ENCODE assay signal across 16 cellular contexts in genomic region chr1:121587230-121587569, GRCh38.
DNase-seq lines count a peak whose midpoint lies in the region; ATAC-seq and TF ChIP-seq lines count a peak whose summit lies in the region.
"Had no signal": no experiment of that assay in that cellular context is flagged by ENCODE, and none has a peak within 500 bp of the region (broad histone marks: within the 10 kb centered on the region; RNA-seq: fewer than 3 reads in every experiment).

No MANE protein-coding gene starts in this region.

- H2AFZ ChIP-seq in mammary epithelial cell (ENCODE audit: low read depth, low read length) (peak overlapping the region; percentile 9), mesenchymal stem cell (ENCODE audit: low read depth, low read length) (no peak overlapping the region)
- H2AFZ ChIP-seq: GM23248 had no signal

- DNase-seq in mammary epithelial cell: no peak
- DNase-seq in breast epithelium (ENCODE audit: low spot score in 2 of 2): no peak
- no peak for DNase-seq in WTC11 (ENCODE audit: low spot score)
- no peak for DNase-seq in mesenchymal stem cell
- no peak for DNase-seq in colonic mucosa
- no peak for DNase-seq in medulla oblongata (ENCODE audit: extremely low spot score)
- no peak for DNase-seq in activated CD8-positive, alpha-beta memory T cell treated with anti-CD3 and anti-CD28 coated beads, Interleukin-2, amount 10 ng/mL, durations not matched to agents 7 days and 5 days
- DNase-seq: 8988T, DMS79 treated with DMSO at 0.1 percent for 48 hours, NCI-H1417 treated with DMSO at 0.1 percent for 48 hours, NCI-H1930, NCI-H526 treated with DMSO at 0.1 percent for 48 hours had no signal

- H3K27ac ChIP-seq in mammary epithelial cell (ENCODE audit: insufficient read depth, low read depth, low read length) (no peak overlapping the region), breast epithelium (no peak overlapping the region), mesenchymal stem cell (ENCODE audit: low read length, poor library complexity, severe bottlenecking) (no peak overlapping the region), colonic mucosa (no peak overlapping the region)
- H3K27ac ChIP-seq: GM23248 had no signal

- H2BK15ac ChIP-seq in mesenchymal stem cell (ENCODE audit: low read depth, poor library complexity, severe bottlenecking): no peak overlapping the region

- ATAC-seq in WTC11 (peak; percentile 41), GM21447 (IDR thresholded peaks at IDR 0.05; ENCODE audit: unreplicated experiment) (no peak)
- ATAC-seq in activated CD8-positive, alpha-beta memory T cell treated with anti-CD3 and anti-CD28 coated beads, Interleukin-2, amount 10 ng/mL, durations not matched to agents 7 days and 5 days: no peak

- no peaks in the 10 kb centered on the region for H3K9me3 ChIP-seq in mammary epithelial cell (replicated peaks; ENCODE audit: insufficient read depth, low read length)
- peaks cover 0 to 10% of the 10 kb centered on the region in 2 donors for H3K9me3 ChIP-seq in breast epithelium
- H3K9me3 ChIP-seq in mesenchymal stem cell (ENCODE audit: control insufficient read depth, low read length): no peaks in the 10 kb centered on the region
- no peaks in the 10 kb centered on the region for H3K9me3 ChIP-seq in colonic mucosa

- no peak overlapping the region for H3K18ac ChIP-seq in mesenchymal stem cell (ENCODE audit: low read depth in 1 of 2, low read length in 2 of 2)

- intact Hi-C loops in mammary epithelial cell (cut with micrococcal nuclease): no loop called here
- intact Hi-C loops in breast epithelium (cut with DNase I; ENCODE audit: low total_unique reads): no loop called here
- intact Hi-C loops in colonic mucosa (cut with DNase I): no loop called here

- no peaks in the 10 kb centered on the region for H3K79me1 ChIP-seq in mesenchymal stem cell (replicated peaks; ENCODE audit: low read length, poor library complexity, severe bottlenecking)

- dilution Hi-C loops in mammary epithelial cell (cut with HindIII; ENCODE audit: low sequenced_read_pairs): no loop called here

- no peak overlapping the region for H4K91ac ChIP-seq in mesenchymal stem cell (ENCODE audit: low read length)

- H3K9me3 Mint-ChIP-seq in WTC11: peaks cover 35% of the 10 kb centered on the region
- H3K9me3 Mint-ChIP-seq in activated CD8-positive, alpha-beta memory T cell treated with anti-CD3 and anti-CD28 coated beads, Interleukin-2, amount 10 ng/mL, durations not matched to agents 7 days and 5 days (ENCODE audit: low read depth): peaks cover 4% of the 10 kb centered on the region

- in situ Hi-C loops in mammary epithelial cell (cut with MboI; ENCODE audit: low sequenced_read_pairs in 2 of 2): no loop called here

- H3K27me3 ChIP-seq in mammary epithelial cell (ENCODE audit: insufficient read depth, low read length) (no peaks in the 10 kb centered on the region), breast epithelium (no peaks in the 10 kb centered on the region), mesenchymal stem cell (ENCODE audit: control insufficient read depth in 1 of 2, insufficient read depth in 1 of 2, low read length in 2 of 2) (no peaks in the 10 kb centered on the region), colonic mucosa (no peaks in the 10 kb centered on the region)

- POLR2A ChIA-PET in WTC11 (lab: Charles Lee): interaction anchor here (1.3 kb wide), 1 partner anchor 68 kb away, joined by 7 read pairs; no protein-coding TSS in a partner anchor

- no peak overlapping the region for H3K23ac ChIP-seq in mesenchymal stem cell (ENCODE audit: low read length in 2 of 2)

- TF ChIP-seq CTCF in mammary epithelial cell (conservative IDR thresholded peaks at IDR 0.05 in 1 of 2, IDR thresholded peaks at IDR 0.05 in 1 of 2; ENCODE audit: extremely low read depth in 1 of 2, insufficient read depth in 1 of 2, low read depth in 1 of 2, low read length in 2 of 2): no peak
- TF ChIP-seq CTCF in breast epithelium (IDR thresholded peaks at IDR 0.05): no peak
- TF ChIP-seq CTCF in WTC11 (IDR thresholded peaks at IDR 0.05): no peak
- no peak for TF ChIP-seq CTCF in colonic mucosa (IDR thresholded peaks at IDR 0.05)

- no peaks in the 10 kb centered on the region for H3K36me3 ChIP-seq in mammary epithelial cell (ENCODE audit: insufficient read depth, low read length)
- H3K36me3 ChIP-seq in breast epithelium: no peaks in the 10 kb centered on the region
- no peaks in the 10 kb centered on the region for H3K36me3 ChIP-seq in mesenchymal stem cell (ENCODE audit: control insufficient read depth in 1 of 2, insufficient read depth in 2 of 2, low read depth in 1 of 2, low read length in 2 of 2)
- H3K36me3 ChIP-seq in colonic mucosa: no peaks in the 10 kb centered on the region

- H3K4me3 Mint-ChIP-seq in WTC11: no peak overlapping the region
- H3K4me3 Mint-ChIP-seq in activated CD8-positive, alpha-beta memory T cell treated with anti-CD3 and anti-CD28 coated beads, Interleukin-2, amount 10 ng/mL, durations not matched to agents 7 days and 5 days: no peak overlapping the region
- H3K4me3 Mint-ChIP-seq: IgD-negative memory B cell had no signal

- no peak for TF ChIP-seq POLR2A in breast epithelium (IDR thresholded peaks at IDR 0.05)

- no peak overlapping the region for H3K27ac Mint-ChIP-seq in WTC11
- H3K27ac Mint-ChIP-seq in activated CD8-positive, alpha-beta memory T cell treated with anti-CD3 and anti-CD28 coated beads, Interleukin-2, amount 10 ng/mL, durations not matched to agents 7 days and 5 days: no peak overlapping the region
- H3K27ac Mint-ChIP-seq: IgD-negative memory B cell had no signal

- peaks cover 32% of the 10 kb centered on the region for H3K36me3 Mint-ChIP-seq in WTC11
- peaks cover 15% of the 10 kb centered on the region for H3K36me3 Mint-ChIP-seq in activated CD8-positive, alpha-beta memory T cell treated with anti-CD3 and anti-CD28 coated beads, Interleukin-2, amount 10 ng/mL, durations not matched to agents 7 days and 5 days

- H3K79me2 ChIP-seq in mammary epithelial cell (ENCODE audit: insufficient read depth, low read length): no peaks in the 10 kb centered on the region

- H3K4ac ChIP-seq in mesenchymal stem cell (ENCODE audit: low read depth in 1 of 2, low read length in 2 of 2): no peak overlapping the region

- H3K9ac ChIP-seq in mammary epithelial cell (ENCODE audit: insufficient read depth, low read length) (no peak overlapping the region), mesenchymal stem cell (ENCODE audit: low read length) (no peak overlapping the region), colonic mucosa (ENCODE audit: low read depth in 2 of 2, low read length in 2 of 2) (no peak overlapping the region)
- H3K9ac ChIP-seq: GM23248 had no signal

- no peak overlapping the region for H3K4me3 ChIP-seq in mammary epithelial cell (replicated peaks in 1 of 3; ENCODE audit: insufficient read depth in 1 of 3, low read depth in 2 of 3, low read length in 3 of 3)
- H3K4me3 ChIP-seq in breast epithelium: no peak overlapping the region
- no peak overlapping the region for H3K4me3 ChIP-seq in mesenchymal stem cell (ENCODE audit: insufficient read depth in 1 of 2, low read depth in 1 of 2, low read length in 2 of 2)
- H3K4me3 ChIP-seq in colonic mucosa: no peak overlapping the region
- H3K4me3 ChIP-seq: GM23248 had no signal

- no peak overlapping the region for H2BK120ac ChIP-seq in mesenchymal stem cell (ENCODE audit: low read depth, low read length)

- no peaks in the 10 kb centered on the region for H4K20me1 ChIP-seq in mammary epithelial cell (ENCODE audit: insufficient read depth, low read length)

- H2BK12ac ChIP-seq in mesenchymal stem cell (ENCODE audit: low read length in 2 of 2): no peak overlapping the region

- H2AK5ac ChIP-seq in mesenchymal stem cell (ENCODE audit: low read length, severe bottlenecking): no peak overlapping the region

- no TSS peak for BruUV-seq in mammary epithelial cell (replicated peaks; lab: Mats Ljungman, UMichigan)

- H3K27me3 Mint-ChIP-seq in WTC11 (ENCODE audit: low read depth): no peaks in the 10 kb centered on the region; the same call in 1 of the 2 replicates
- H3K27me3 Mint-ChIP-seq in activated CD8-positive, alpha-beta memory T cell treated with anti-CD3 and anti-CD28 coated beads, Interleukin-2, amount 10 ng/mL, durations not matched to agents 7 days and 5 days: no peaks in the 10 kb centered on the region
- H3K27me3 Mint-ChIP-seq: CD8-positive, alpha-beta memory T cell; IgD-negative memory B cell had no signal

- H3K14ac ChIP-seq in mesenchymal stem cell (ENCODE audit: low read length in 2 of 2): no peak overlapping the region

- CTCF ChIA-PET in mammary epithelial cell (lab: Charles Lee; ENCODE audit: low non-redundant PET) (no interaction called here), WTC11 (lab: Charles Lee) (no interaction called here)
- CTCF ChIA-PET in activated CD8-positive, alpha-beta memory T cell treated with anti-CD3 and anti-CD28 coated beads, Interleukin-2, amount 10 ng/mL, durations not matched to agents 7 days and 5 days (lab: Charles Lee): no interaction called here

- 57% methylated on average over 2 of the region's 5 CpGs for WGBS in mammary epithelial cell (ENCODE audit: low coverage, missing lambda C conversion rate)
- WGBS in mesenchymal stem cell: 90% methylated on average over 5 of the region's 5 CpGs

- peak overlapping the region; percentile 66 for H4K8ac ChIP-seq in mesenchymal stem cell (ENCODE audit: low read length)

- H3K4me1 Mint-ChIP-seq in WTC11: peaks cover 21% of the 10 kb centered on the region
- peaks cover 5% of the 10 kb centered on the region for H3K4me1 Mint-ChIP-seq in activated CD8-positive, alpha-beta memory T cell treated with anti-CD3 and anti-CD28 coated beads, Interleukin-2, amount 10 ng/mL, durations not matched to agents 7 days and 5 days

- H2BK5ac ChIP-seq in mesenchymal stem cell (ENCODE audit: low read depth, low read length, poor library complexity, severe bottlenecking): no peak overlapping the region

- no peak overlapping the region for H3K4me2 ChIP-seq in mammary epithelial cell (ENCODE audit: insufficient read depth, low read depth, low read length)
- H3K4me2 ChIP-seq in mesenchymal stem cell (ENCODE audit: low read length, poor library complexity, severe bottlenecking): no peak overlapping the region

- no peaks in the 10 kb centered on the region for H3K4me1 ChIP-seq in mammary epithelial cell (ENCODE audit: insufficient read depth, low read length)
- H3K4me1 ChIP-seq in breast epithelium: no peaks in the 10 kb centered on the region
- peaks cover 10% of the 10 kb centered on the region for H3K4me1 ChIP-seq in mesenchymal stem cell (ENCODE audit: control insufficient read depth, insufficient read depth, low read depth, low read length)
- H3K4me1 ChIP-seq in colonic mucosa: no peaks in the 10 kb centered on the region

TF ChIP-seq in WTC11, 78 proteins besides CTCF, POLR2A, EP300 and RAD21:
- TF ChIP-seq SP1 (CRISPR knock-in tag; conservative IDR thresholded peaks at IDR 0.05): no peak
